In the genomic region with DNA sequence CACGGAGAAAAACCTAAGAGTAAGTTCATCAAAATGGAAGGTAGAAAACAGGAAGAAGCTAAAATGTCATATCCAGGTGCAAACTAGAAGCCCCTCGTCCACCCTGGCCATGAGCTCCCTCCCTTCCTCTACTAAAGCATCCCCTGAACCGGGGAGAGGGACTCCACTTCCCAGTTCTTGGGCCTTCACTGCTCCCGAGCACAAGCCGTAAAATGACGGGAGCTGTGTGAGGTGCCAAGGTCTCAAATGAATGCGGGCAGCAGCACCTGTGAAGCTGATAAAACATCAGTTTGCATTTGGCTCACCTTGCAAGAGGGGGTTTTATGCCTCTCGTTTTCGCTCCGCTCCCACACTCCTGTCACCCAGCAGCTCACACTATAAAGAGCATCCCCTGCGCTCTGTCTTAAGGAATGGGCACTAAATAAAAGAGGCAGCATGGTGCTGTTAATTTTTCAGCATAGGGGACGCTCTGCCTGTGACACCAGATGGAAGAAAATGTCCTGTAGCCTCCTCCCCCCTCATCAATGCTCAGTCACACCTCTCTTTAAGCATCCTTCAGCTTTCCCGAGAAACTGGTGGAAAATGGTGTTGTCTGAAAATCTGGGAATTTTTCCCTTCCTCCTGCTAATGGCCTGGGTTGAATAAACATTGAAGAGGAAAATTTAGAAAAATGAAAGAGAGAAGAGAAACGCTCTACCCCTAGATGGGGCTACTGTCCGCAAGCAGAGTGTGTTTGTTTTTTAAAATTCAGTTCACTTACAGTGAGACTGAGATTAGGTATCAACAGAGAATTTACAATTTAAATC, we compare ENCODE assay signal across 9 cellular contexts.
DNase-seq lines count a peak whose midpoint lies in the region; ATAC-seq and TF ChIP-seq lines count a peak whose summit lies in the region.
"Had no signal": no experiment of that assay in that cellular context is flagged by ENCODE, and none has a peak within 500 bp of the region (broad histone marks: within the 10 kb centered on the region; RNA-seq: fewer than 3 reads in every experiment).

No MANE protein-coding gene starts in this region.

- POLR2A ChIA-PET in OCI-LY7 (lab: Charles Lee), result no interaction called here

- H3K9me2 ChIP-seq in GM23248 (ENCODE audit: insufficient read depth) (no peaks in the 10 kb centered on the region), OCI-LY7 (ENCODE audit: insufficient read depth, low read length) (no peaks in the 10 kb centered on the region)

- H3K27ac ChIP-seq in GM23248 (no peak overlapping the region), OCI-LY7 (ENCODE audit: low read depth, low read length, poor library complexity, severe bottlenecking) (no peak overlapping the region), parathyroid adenoma (no peak overlapping the region), substantia nigra (ENCODE audit: low read depth, low read length, poor library complexity, severe bottlenecking) (no peak overlapping the region)

- in situ Hi-C loops in GM23248 (cut with MboI), result no loop called here

- CTCF ChIA-PET in OCI-LY7 (lab: Charles Lee; ENCODE audit: unreplicated experiment), result no interaction called here

- H3K79me2 ChIP-seq in GM23248 (ENCODE audit: insufficient read depth) (no peaks in the 10 kb centered on the region), OCI-LY7 (ENCODE audit: insufficient read depth, low read depth, low read length) (no peaks in the 10 kb centered on the region), parathyroid adenoma (no peaks in the 10 kb centered on the region)

- intact Hi-C loops in OCI-LY7 (cut with micrococcal nuclease; ENCODE audit: unreplicated experiment), result no loop called here

- H3K9me3 ChIP-seq in GM23248 (ENCODE audit: low read depth), result no peaks in the 10 kb centered on the region
- no peaks in the 10 kb centered on the region for H3K9me3 ChIP-seq in OCI-LY7 (ENCODE audit: low read length)
- no peaks in the 10 kb centered on the region for H3K9me3 ChIP-seq in parathyroid adenoma (ENCODE audit: control insufficient read depth, low read length)
- H3K9me3 ChIP-seq: HAP-1 had no signal

- 80 to 82% methylated on average over 15 of the region's 15 CpGs for WGBS in GM23248 (ENCODE audit: low coverage in 1 of 2, low lambda C conversion rate in 2 of 2, missing lambda C conversion rate in 2 of 2), 2 experiments

- BruUV-seq in OCI-LY7 (replicated peaks; lab: Mats Ljungman, UMichigan), result no TSS peak

- no peaks in the 10 kb centered on the region for H3F3A ChIP-seq in GM23248 (ENCODE audit: insufficient read depth)

- H3K4me3 ChIP-seq in GM23248 (no peak overlapping the region), OCI-LY7 (ENCODE audit: low read depth, low read length, poor library complexity, severe bottlenecking) (no peak overlapping the region), fibroblast of mammary gland (ENCODE audit: control insufficient read depth, low read depth, low read length) (no peak overlapping the region), parathyroid adenoma (ENCODE audit: low read depth, low read length) (no peak overlapping the region)
- H3K4me3 ChIP-seq: HAP-1 had no signal

- no peaks in the 10 kb centered on the region for H3K4me1 ChIP-seq in GM23248 (ENCODE audit: insufficient read depth)
- no peaks in the 10 kb centered on the region for H3K4me1 ChIP-seq in OCI-LY7 (ENCODE audit: insufficient read depth, low read length, poor library complexity, severe bottlenecking)
- H3K4me1 ChIP-seq in parathyroid adenoma, result peaks cover 3% of the 10 kb centered on the region
- H3K4me1 ChIP-seq: HAP-1 had no signal

- peak; percentile 31 for DNase-seq in GM23248
- no peak for DNase-seq in OCI-LY7 (ENCODE audit: low spot score)
- peak; percentile 23 for DNase-seq in fibroblast of mammary gland (ENCODE audit: low read depth)
- no peak for DNase-seq in cerebellar nuclear complex (lab: John Stamatoyannopoulos, UW)
- no peak for DNase-seq in substantia nigra (lab: John Stamatoyannopoulos, UW)
- DNase-seq: stimulated activated naive B cell treated with anti-CD40 and anti-IgM and Interleukin-4, amounts not matched to agents 10 μg/mL and 1 μg/mL and 100 μg/mL, for 72 hours had no signal

- H3K27me3 ChIP-seq in GM23248 (replicated peaks; ENCODE audit: insufficient read depth) (no peaks in the 10 kb centered on the region), parathyroid adenoma (ENCODE audit: control insufficient read depth, insufficient read depth, low read length) (no peaks in the 10 kb centered on the region)

- H4K20me1 ChIP-seq in GM23248 (ENCODE audit: insufficient read depth) (no peaks in the 10 kb centered on the region), OCI-LY7 (ENCODE audit: insufficient read depth, low read length) (no peaks in the 10 kb centered on the region)

- H2AFZ ChIP-seq in GM23248, result no peak overlapping the region
- H2AFZ ChIP-seq in OCI-LY7 (ENCODE audit: low read length), result no peak overlapping the region
- peak overlapping the region; percentile 54 for H2AFZ ChIP-seq in parathyroid adenoma

- ATAC-seq in GM19463 (IDR thresholded peaks at IDR 0.05; ENCODE audit: unreplicated experiment), result no peak
- ATAC-seq: stimulated activated naive B cell treated with anti-CD40 and anti-IgM and Interleukin-4, amounts not matched to agents 10 μg/mL and 1 μg/mL and 100 μg/mL, for 72 hours had no signal

- no peaks in the 10 kb centered on the region for H3K36me3 ChIP-seq in GM23248 (ENCODE audit: low read depth)
- H3K36me3 ChIP-seq in OCI-LY7 (ENCODE audit: insufficient read depth, low read length), result no peaks in the 10 kb centered on the region
- H3K36me3 ChIP-seq in parathyroid adenoma (ENCODE audit: control insufficient read depth, insufficient read depth, low read length), result no peaks in the 10 kb centered on the region
- H3K36me3 ChIP-seq: HAP-1 had no signal

- H3K4me2 ChIP-seq in GM23248 (ENCODE audit: unreplicated experiment) (no peak overlapping the region), OCI-LY7 (ENCODE audit: low read length) (no peak overlapping the region), parathyroid adenoma (ENCODE audit: low read length) (no peak overlapping the region)

- H3K9ac ChIP-seq in GM23248, result no peak overlapping the region
- H3K9ac ChIP-seq in parathyroid adenoma, result no peak overlapping the region

- peak; percentile 38; the same call in 1 of the 2 replicates for TF ChIP-seq CTCF in OCI-LY7 (conservative IDR thresholded peaks at IDR 0.05; ENCODE audit: low read length)
- peak; percentile 53 for TF ChIP-seq CTCF in fibroblast of mammary gland (conservative IDR thresholded peaks at IDR 0.05; ENCODE audit: control insufficient read depth, insufficient read depth, low read depth, low read length)
- TF ChIP-seq CTCF in parathyroid adenoma (IDR thresholded peaks at IDR 0.05), result peak; percentile 43

Comparison
In these comparisons a context has a peak if more than half of its experiments do, and no peak if none do; other contexts are left out.
1. DNase-seq: peak in GM23248 (single experiment) and fibroblast of mammary gland (single experiment); none in OCI-LY7 (single experiment), cerebellar nuclear complex (0 of 2) and substantia nigra (0 of 49).
2. Peak in every context shown above with its lines, with median percentiles within 50 percentile points of each other: CTCF ChIP-seq.